In the genomic region with DNA sequence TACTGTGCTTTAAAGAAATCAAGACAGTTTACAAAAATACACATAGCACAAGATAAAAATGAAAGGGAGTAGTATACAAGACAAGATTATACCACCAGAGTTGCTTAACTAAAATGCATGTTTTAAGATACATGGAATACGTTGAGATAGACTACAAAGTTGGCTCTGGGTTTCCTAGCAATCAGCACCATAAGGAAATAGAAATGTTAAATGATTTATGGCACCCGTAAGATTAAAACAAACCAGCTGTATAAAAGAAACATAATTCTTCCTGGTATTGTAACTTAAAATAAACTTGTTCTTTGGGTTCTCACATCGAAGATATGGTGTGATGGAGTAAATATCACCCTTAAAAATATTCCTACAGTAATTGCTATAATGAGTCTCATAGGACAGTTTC, we compare ENCODE assay signal across 29 cellular contexts.
"Had no signal": no experiment of that assay in that cellular context is flagged by ENCODE, and none has a peak within 500 bp of the region (broad histone marks: within the 10 kb centered on the region; RNA-seq: fewer than 3 reads in every experiment).

No MANE protein-coding gene starts in this region.

- H3K9me3 ChIP-seq: gastrocnemius medialis, heart left ventricle had no signal

- H3K36me3 ChIP-seq: brain microvascular endothelial cell, gastrocnemius medialis, heart left ventricle had no signal

- FAIRE-seq: astrocyte, bronchial epithelial cell, endometrium had no signal

- H3K4me1 ChIP-seq: foreskin keratinocyte, gastrocnemius medialis, heart left ventricle had no signal

- DNase-seq: activated CD4-positive, alpha-beta memory T cell treated with anti-CD3 and anti-CD28 coated beads, Interleukin-2, amount 10 ng/mL, durations not matched to agents 7 days and 5 days; activated CD4-positive, alpha-beta T cell treated with anti-CD3 and anti-CD28 coated beads for 36 hours; activated CD4-positive, alpha-beta T cell treated with anti-CD3 and anti-CD28 coated beads, Interleukin-2, amount 10 ng/mL, durations not matched to agents 7 days and 5 days; activated CD4-positive, alpha-beta T cell treated with anti-CD3 and anti-CD28 coated beads, Interleukin-2, amount 50 U/mL, for 4 hours; activated CD4-positive, CD25-positive, alpha-beta regulatory T cell; activated CD4-positive, CD25-positive, alpha-beta regulatory T cell treated with anti-CD3 and anti-CD28 coated beads, Interleukin-2, amount 50 U/mL, for 72 hours; activated CD8-positive, alpha-beta memory T cell treated with anti-CD3 and anti-CD28 coated beads, Interleukin-2, amount 50 U/mL, for 48 hours; activated effector memory CD4-positive, alpha-beta T cell treated with Interleukin-2 at 50 U/mL for 16 hours; activated gamma-delta T cell treated with Interleukin-2 at 50 U/mL for 16 hours; activated naive CD4-positive, alpha-beta T cell treated with anti-CD3 and anti-CD28 coated beads, Interleukin-2, amount 50 U/mL, for 16 hours; activated naive CD4-positive, alpha-beta T cell treated with Interleukin-2 at 50 U/mL for 16 hours; activated T-cell treated with anti-CD3 and anti-CD28 coated beads for 4 hours; activated T-cell treated with anti-CD3 and anti-CD28 coated beads, Interleukin-2, amount 50 U/mL, for 4 hours; amniotic stem cell; anterior cingulate cortex; brain microvascular endothelial cell; dermis blood vessel endothelial cell; effector CD8-positive, alpha-beta T cell; foreskin keratinocyte; gastrocnemius medialis; glutamatergic neuron; heart left ventricle; T-helper 2 cell had no signal

- ATAC-seq: activated CD4-positive, alpha-beta T cell treated with anti-CD3 and anti-CD28 coated beads for 36 hours; activated T-cell treated with anti-CD3 and anti-CD28 coated beads, Interleukin-2, amount 50 U/mL, for 4 hours; activated T-helper 17 cell treated with anti-CD3 and anti-CD28 coated beads, Interleukin-2, amount 50 U/mL, for 72 hours; esophagus mucosa; foreskin keratinocyte; gastrocnemius medialis; heart left ventricle had no signal

- H3K27ac ChIP-seq: brain microvascular endothelial cell, coronary artery, foreskin keratinocyte, gastrocnemius medialis, heart left ventricle had no signal

- H3K27me3 ChIP-seq: brain microvascular endothelial cell, foreskin keratinocyte, gastrocnemius medialis, heart left ventricle had no signal

- H3K4me3 ChIP-seq: coronary artery, gastrocnemius medialis, heart left ventricle had no signal
